ENCODE assay signal across 14 cellular contexts in the genomic region with DNA sequence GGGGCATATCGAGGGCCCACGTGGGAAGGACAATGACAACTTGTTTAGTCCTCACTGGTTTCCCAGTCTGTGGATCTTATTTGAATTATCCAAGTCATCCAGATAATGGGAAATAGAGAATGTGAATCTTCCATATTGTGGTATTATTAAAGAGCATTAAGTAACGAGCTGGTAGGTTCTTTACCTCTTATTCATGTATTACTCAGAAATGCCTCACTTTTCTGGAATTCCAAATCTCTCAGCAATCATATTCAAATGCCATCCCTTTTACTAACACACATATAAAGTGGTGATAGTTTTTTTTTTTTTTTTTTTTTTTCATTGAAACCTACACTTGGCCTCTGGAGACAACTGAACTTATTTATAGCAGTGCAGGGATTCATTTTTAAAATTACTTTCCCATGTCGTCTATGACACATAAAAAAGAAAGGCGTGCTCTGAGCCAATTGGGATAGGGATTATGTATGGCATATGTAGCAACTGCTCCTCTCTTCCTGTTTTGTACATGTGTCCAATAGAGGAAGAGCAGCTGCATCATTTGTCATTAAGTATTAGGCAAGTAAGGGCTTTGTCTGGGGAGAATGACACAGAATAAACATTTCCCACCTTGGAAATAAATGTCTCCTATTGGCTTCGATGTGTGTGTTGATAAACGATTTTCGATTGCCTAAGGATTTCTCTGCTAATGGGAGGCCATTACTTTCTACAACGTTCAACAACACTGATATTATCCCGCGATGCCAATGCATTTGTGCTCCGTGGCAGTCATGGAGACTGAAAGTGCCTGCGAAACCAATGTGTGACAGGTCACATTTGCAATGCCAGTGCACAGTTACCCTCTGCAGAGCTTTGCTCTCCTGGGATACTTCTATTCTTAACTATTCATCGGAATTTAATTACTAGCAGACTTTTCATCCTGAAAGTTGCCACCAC.
DNase-seq lines count a peak whose midpoint lies in the region; ATAC-seq and TF ChIP-seq lines count a peak whose summit lies in the region.
"Had no signal": no experiment of that assay in that cellular context is flagged by ENCODE, and none has a peak within 500 bp of the region (broad histone marks: within the 10 kb centered on the region; RNA-seq: fewer than 3 reads in every experiment).

No MANE protein-coding gene starts in this region.

- no peaks in the 10 kb centered on the region for H3K36me3 ChIP-seq in HCT116 (ENCODE audit: control insufficient read depth in 1 of 2, insufficient read depth in 2 of 2, low read length in 2 of 2)
- H3K36me3 ChIP-seq in smooth muscle cell (ENCODE audit: low read depth), result no peaks in the 10 kb centered on the region
- H3K36me3 ChIP-seq: suprapubic skin had no signal

- H3F3A ChIP-seq in smooth muscle cell (ENCODE audit: low read depth), result peaks cover 4% of the 10 kb centered on the region

- H3K4me2 ChIP-seq in HCT116 (ENCODE audit: low read length) (peak overlapping the region; percentile 37), smooth muscle cell (peak overlapping the region; percentile 49)
- H3K4me2 ChIP-seq: KMS-11 had no signal

- H3K4me1 ChIP-seq in HCT116 (ENCODE audit: control insufficient read depth in 1 of 2, insufficient read depth in 2 of 2, low read length in 2 of 2) (peaks cover 0 to 26% of the 10 kb centered on the region in 2 experiments; a peak in 3 of 4 replicates), smooth muscle cell (ENCODE audit: low read depth) (peaks cover 6% of the 10 kb centered on the region)
- H3K4me1 ChIP-seq: suprapubic skin had no signal

- no peak for TF ChIP-seq POLR2A in HCT116 (IDR thresholded peaks at IDR 0.05; ENCODE audit: borderline replicate concordance, extremely low read depth, insufficient read depth, insufficient read length)

- POLR2A ChIA-PET in HCT116 (lab: Charles Lee), result no interaction called here

- H4K20me1 ChIP-seq in HCT116 (ENCODE audit: insufficient read depth), result no peaks in the 10 kb centered on the region
- H4K20me1 ChIP-seq in smooth muscle cell (ENCODE audit: low read depth), result no peaks in the 10 kb centered on the region

- H2AFZ ChIP-seq in HCT116 (ENCODE audit: low read depth, low read length, poor library complexity, severe bottlenecking) (peak overlapping the region; percentile 59), smooth muscle cell (ENCODE audit: low read depth) (no peak overlapping the region)

- no peak overlapping the region for H3K9ac ChIP-seq in HCT116 (ENCODE audit: low read length)
- H3K9ac ChIP-seq in smooth muscle cell (ENCODE audit: low read depth), result no peak overlapping the region
- H3K9ac ChIP-seq: KMS-11 had no signal

- no peak for DNase-seq in HCT116 (ENCODE audit: low read depth, low spot score)
- DNase-seq in foreskin melanocyte, result peak; percentile 9
- DNase-seq in smooth muscle cell (lab: John Stamatoyannopoulos, UW; ENCODE audit: unreplicated experiment), result no peak
- DNase-seq: activated CD4-positive, CD25-positive, alpha-beta regulatory T cell; activated naive CD4-positive, alpha-beta T cell treated with Interleukin-2 at 50 U/mL for 16 hours; erythroblast; mucosa of descending colon; stimulated activated CD4-positive, alpha-beta T cell treated with anti-CD3 and anti-CD28 coated beads, Interleukin-2, amount 100 ng/mL, for 24 hours had no signal

- no peaks in the 10 kb centered on the region for H3K79me2 ChIP-seq in HCT116 (ENCODE audit: insufficient read depth, low read length)
- H3K79me2 ChIP-seq in smooth muscle cell (ENCODE audit: low read depth), result no peaks in the 10 kb centered on the region

- BruUV-seq in HCT116 (replicated peaks; lab: Mats Ljungman, UMichigan), result no TSS peak

- H3K9me3 ChIP-seq in HCT116 (ENCODE audit: control insufficient read depth in 1 of 2, insufficient read depth in 1 of 2, low read depth in 1 of 2, low read length in 2 of 2), result no peaks in the 10 kb centered on the region; a peak in 1 of 4 replicates
- H3K9me3 ChIP-seq in smooth muscle cell (replicated peaks; ENCODE audit: low read depth), result no peaks in the 10 kb centered on the region
- H3K9me3 ChIP-seq: mucosa of descending colon, suprapubic skin had no signal

- H3K9me2 ChIP-seq in HCT116 (ENCODE audit: insufficient read depth), result no peaks in the 10 kb centered on the region

- ATAC-seq in HCT116, result peak; percentile 52; the same call in 1 of the 2 replicates
- ATAC-seq in SK-N-SH treated with all-trans-retinoic acid at 6 μM for 48 hours, result peak; percentile 85
- ATAC-seq in HG03354 (IDR thresholded peaks at IDR 0.05; ENCODE audit: poor library complexity, severe bottlenecking, unreplicated experiment), result no peak
- no peak for ATAC-seq in HG02840 (IDR thresholded peaks at IDR 0.05; ENCODE audit: low FRiP score, unreplicated experiment)
- ATAC-seq in HG03520 (IDR thresholded peaks at IDR 0.05; ENCODE audit: unreplicated experiment), result no peak
- ATAC-seq: mucosa of descending colon had no signal

- intact Hi-C loops in HCT116 (cut with micrococcal nuclease), result no loop called here

- no peak overlapping the region for H3K27ac ChIP-seq in HCT116 (ENCODE audit: low read depth, low read length)
- H3K27ac ChIP-seq in smooth muscle cell (ENCODE audit: low read depth), result peak overlapping the region; percentile 92
- H3K27ac ChIP-seq: KMS-11, suprapubic skin had no signal

- CTCF ChIA-PET in HCT116 (lab: Charles Lee), result no interaction called here

- 65% methylated on average over 14 of the region's 14 CpGs for WGBS in smooth muscle cell (ENCODE audit: low lambda C conversion rate)

- H3K4me3 ChIP-seq in HCT116 (replicated peaks in 1 of 2; ENCODE audit: low read depth in 1 of 2, low read length in 2 of 2), result no peak overlapping the region
- H3K4me3 ChIP-seq in smooth muscle cell, result no peak overlapping the region
- H3K4me3 ChIP-seq: mucosa of descending colon, suprapubic skin had no signal

- TF ChIP-seq RAD21 in HCT116 (IDR thresholded peaks at IDR 0.05; ENCODE audit: low read depth), result no peak

- H3K27me3 ChIP-seq in HCT116 (ENCODE audit: insufficient read depth, low read length) (no peaks in the 10 kb centered on the region), smooth muscle cell (ENCODE audit: low read depth) (no peaks in the 10 kb centered on the region)
- H3K27me3 ChIP-seq: suprapubic skin had no signal

- no peak for TF ChIP-seq CTCF in HCT116 (IDR thresholded peaks at IDR 0.05 in 2 of 3, conservative IDR thresholded peaks at IDR 0.05 in 1 of 3; ENCODE audit: borderline replicate concordance in 1 of 3, insufficient read depth in 1 of 3, low read depth in 2 of 3, low read length in 2 of 3)
- TF ChIP-seq CTCF in smooth muscle cell (IDR thresholded peaks at IDR 0.05; ENCODE audit: borderline replicate concordance, insufficient read depth, poor library complexity, severe bottlenecking), result no peak

- RAD21 ChIA-PET in HCT116 (lab: Charles Lee; ENCODE audit: low non-redundant PET in 1 of 2, low total read pairs in 2 of 2, uncharacterized antibody in 2 of 2, unreplicated experiment in 2 of 2), result no interaction called here

TF ChIP-seq in HCT116, 20 proteins besides CTCF, POLR2A, EP300 and RAD21:
- peak; percentile 43; the same call in 1 of the 2 replicates for TF ChIP-seq FOSL1 (IDR thresholded peaks at IDR 0.05; ENCODE audit: low read depth)
- peak; percentile 10; the same call in 1 of the 2 replicates for TF ChIP-seq SP1 (IDR thresholded peaks at IDR 0.05; ENCODE audit: low read depth)
- TF ChIP-seq EZH2 (IDR thresholded peaks at IDR 0.05), result no peak

TF ChIP-seq in SK-N-SH treated with all-trans-retinoic acid at 6 μM for 48 hours, 23 proteins besides CTCF, POLR2A, EP300 and RAD21:
- no peak for TF ChIP-seq GLIS3 (CRISPR knock-in tag; IDR thresholded peaks at IDR 0.05)
- TF ChIP-seq ZNF8 (CRISPR knock-in tag; IDR thresholded peaks at IDR 0.05), result no peak
- TF ChIP-seq CREB5 (CRISPR knock-in tag; IDR thresholded peaks at IDR 0.05; ENCODE audit: low read depth), result peak; percentile 58; the same call in 1 of the 2 replicates
- no peak for TF ChIP-seq ESRRG (CRISPR knock-in tag; IDR thresholded peaks at IDR 0.05)
- no peak for TF ChIP-seq SNAI2 (CRISPR knock-in tag; IDR thresholded peaks at IDR 0.05)
- peak; percentile 94 for TF ChIP-seq ISL1 (CRISPR knock-in tag; IDR thresholded peaks at IDR 0.05)

Comparison
In these comparisons a context has a peak if more than half of its experiments do, and no peak if none do; other contexts are left out.
1. ATAC-seq: peak in HCT116 (single experiment) and SK-N-SH treated with all-trans-retinoic acid at 6 μM for 48 hours (single experiment); none in HG03354 (single experiment), HG02840 (single experiment) and HG03520 (single experiment).